8 cellular contexts compared by ENCODE assay signal in genomic region chr12:56487448-56488040, GRCh38. TPM values are rescaled to one million over a fixed set of nuclear protein-coding genes. Genes with fewer than 3 reads are reported as not detected.
DNase-seq lines count a peak whose midpoint lies in the region; ATAC-seq and TF ChIP-seq lines count a peak whose summit lies in the region.

No MANE protein-coding gene starts in this region.

- POLR2A ChIA-PET in PC-3 (lab: Charles Lee; ENCODE audit: unreplicated experiment), result no interaction called here

- no peaks in the 10 kb centered on the region for H4K20me1 ChIP-seq in PC-3 (ENCODE audit: low read length)

- H3K9me2 ChIP-seq in PC-3 (replicated peaks; ENCODE audit: low read length), result no peaks in the 10 kb centered on the region

- no peaks in the 10 kb centered on the region for H3K36me3 ChIP-seq in PC-3 (ENCODE audit: low read depth, low read length)

- peaks cover 5% of the 10 kb centered on the region; the same call in 1 of the 2 replicates for H3K4me1 ChIP-seq in PC-3 (ENCODE audit: insufficient read depth, low read length)

- H3K4me3 ChIP-seq in PC-3 (ENCODE audit: low read length), result peak overlapping the region; percentile 84

- H3K27ac ChIP-seq in PC-3 (ENCODE audit: low read length), result no peak overlapping the region

- H3K9me3 ChIP-seq in PC-3 (ENCODE audit: low read length), result no peaks in the 10 kb centered on the region

- CTCF ChIA-PET in PC-3 (lab: Charles Lee), result no interaction called here

- peak overlapping the region; percentile 100 for H3K4me2 ChIP-seq in PC-3 (ENCODE audit: low read length)

- DNase-seq in NCI-H187 (lab: John Stamatoyannopoulos, UW) (peak; percentile 60 to 84), NCI-H187 treated with DMSO at 0.1 percent for 48 hours (lab: John Stamatoyannopoulos, UW) (no peak), PC-3 (peak; percentile 41), left lobe of liver (ENCODE audit: low spot score) (peak; percentile 83), NCI-H128 (lab: John Stamatoyannopoulos, UW; ENCODE audit: unreplicated experiment) (no peak)
- DNase-seq in central memory CD4-positive, alpha-beta T cell, result peak; percentile 17
- DNase-seq in stimulated activated CD8-positive, alpha-beta memory T cell treated with anti-CD3 and anti-CD28 coated beads, Interleukin-4, amount 100 ng/mL, for 48 hours, result peak; percentile 45

- BruUV-seq in PC-3 (replicated peaks; lab: Mats Ljungman, UMichigan), result no TSS peak

- H3K79me2 ChIP-seq in PC-3 (ENCODE audit: low read length), result no peaks in the 10 kb centered on the region

- no peaks in the 10 kb centered on the region for H3K27me3 ChIP-seq in PC-3 (ENCODE audit: low read length)

- peak overlapping the region; percentile 96 for H2AFZ ChIP-seq in PC-3 (ENCODE audit: low read length)

- intact Hi-C loops in PC-3 (cut with micrococcal nuclease), result no loop called here

- H3F3A ChIP-seq in PC-3 (ENCODE audit: low read length, unreplicated experiment), result no peaks in the 10 kb centered on the region

- TF ChIP-seq CTCF in PC-3 (conservative IDR thresholded peaks at IDR 0.05; ENCODE audit: low read depth, low read length), result no peak

- ATAC-seq in HG02943 (IDR thresholded peaks at IDR 0.05; ENCODE audit: low read depth, unreplicated experiment) (peak; percentile 27), PC-3 (peak; percentile 63), left lobe of liver (peak; percentile 60)

- H3K9ac ChIP-seq in PC-3 (ENCODE audit: low read length), result peak overlapping the region; percentile 34

RNA-seq across cellular contexts. Expression of gene GLS2, which starts 0.4 kb away (rescaled TPM):
- total RNA-seq in PC-3 (2014; rRNA removed) (4.0 and 7.3 TPM in 2 replicates), left lobe of liver (251 TPM)

RNA-seq across cellular contexts. Expression of gene SPRYD4, which starts 19.2 kb away (rescaled TPM):
- 3.4 and 3.7 TPM in 2 replicates for total RNA-seq in PC-3 (2014; rRNA removed)
- 9.4 TPM for total RNA-seq in left lobe of liver

RNA-seq across cellular contexts. Expression of gene MIP, which starts 33.1 kb away (rescaled TPM):
- total RNA-seq in PC-3 (2014; rRNA removed), result not detected in 2 replicates
- total RNA-seq in left lobe of liver, result 0.60 TPM

RNA-seq across cellular contexts. Expression of gene RBMS2, which starts 34.1 kb away (rescaled TPM):
- total RNA-seq in PC-3 (2014; rRNA removed) (10.2 and 11.5 TPM in 2 replicates), left lobe of liver (6.6 TPM)

RNA-seq across cellular contexts. Expression of gene TIMELESS, which starts 38.3 kb away (rescaled TPM):
- total RNA-seq in PC-3 (2014; rRNA removed) (26.5 and 29.5 TPM in 2 replicates), left lobe of liver (8.6 TPM)

Comparison
In these comparisons a context has a peak if more than half of its experiments do, and no peak if none do; other contexts are left out.
1. DNase-seq: peak in NCI-H187 (2 of 2), PC-3 (single experiment), central memory CD4-positive, alpha-beta T cell (single experiment), left lobe of liver (single experiment) and stimulated activated CD8-positive, alpha-beta memory T cell treated with anti-CD3 and anti-CD28 coated beads, Interleukin-4, amount 100 ng/mL, for 48 hours (single experiment); none in NCI-H187 treated with DMSO at 0.1 percent for 48 hours (single experiment) and NCI-H128 (single experiment).
2. RNA of gene GLS2, which starts 0.4 kb away (total RNA-seq): 251 TPM in left lobe of liver (single experiment); 4.0 to 7.3 TPM in PC-3; every median in the first group is over 10 times any median in the second.
3. Peak in every context shown above with its lines, with median percentiles within 50 percentile points of each other: ATAC-seq.